ENCODE assay signal across 32 cellular contexts in the genomic region with DNA sequence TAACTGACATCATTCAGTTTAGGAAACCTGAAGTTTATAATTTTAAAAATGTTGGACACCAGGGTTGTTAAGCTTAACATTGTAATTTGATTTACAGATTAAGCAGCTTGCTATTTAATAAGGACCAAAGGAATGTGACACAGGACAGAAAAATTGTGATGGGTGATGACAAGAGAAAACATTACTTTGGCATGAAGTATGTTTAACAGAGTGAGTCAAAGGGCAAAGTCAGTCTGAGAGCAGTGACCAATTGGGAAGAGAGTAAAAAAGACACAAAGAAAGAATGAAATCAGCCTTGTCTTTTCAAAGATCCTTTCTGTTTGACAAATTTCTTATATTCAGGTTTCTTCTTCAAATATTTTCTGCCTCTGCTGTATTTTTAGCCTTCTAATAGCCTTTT.
"Had no signal": no experiment of that assay in that cellular context is flagged by ENCODE, and none has a peak within 500 bp of the region (broad histone marks: within the 10 kb centered on the region; RNA-seq: fewer than 3 reads in every experiment).

No MANE protein-coding gene starts in this region.

- H3K4me3 Mint-ChIP-seq: activated CD4-positive, alpha-beta T cell treated with anti-CD3 and anti-CD28 coated beads, Interleukin-2, amount 10 ng/mL, durations not matched to agents 24 days and 14 days; activated CD8-positive, alpha-beta T cell treated with anti-CD3 and anti-CD28 coated beads for 36 hours; activated naive CD8-positive, alpha-beta T cell treated with anti-CD3 and anti-CD28 coated beads for 36 hours; activated T-cell treated with anti-CD3 and anti-CD28 coated beads, Interleukin-2, amount 50 U/mL, for 72 hours; activated T-helper 17 cell treated with anti-CD3 and anti-CD28 coated beads, Interleukin-2, amount 50 U/mL, for 72 hours; central memory CD8-positive, alpha-beta T cell; T-helper 1 cell treated with Interleukin-12 subunit alpha and Interleukin-12 subunit beta and Interleukin-4 antibody, amounts not matched to agents 30 μg/mL and 1 μg/mL, for 36 hours; T-helper 2 cell treated with Interferon-gamma antibody and Interleukin-4, amounts not matched to agents 5 μg/mL and 100 μg/mL, for 36 hours had no signal

- H3K36me3 Mint-ChIP-seq: activated naive CD8-positive, alpha-beta T cell treated with anti-CD3 and anti-CD28 coated beads for 36 hours had no signal

- H3K27ac Mint-ChIP-seq: activated CD4-positive, alpha-beta T cell treated with anti-CD3 and anti-CD28 coated beads, Interleukin-2, amount 10 ng/mL, durations not matched to agents 24 days and 14 days; activated CD8-positive, alpha-beta T cell treated with anti-CD3 and anti-CD28 coated beads for 36 hours; activated naive CD8-positive, alpha-beta T cell treated with anti-CD3 and anti-CD28 coated beads for 36 hours; activated T-cell treated with anti-CD3 and anti-CD28 coated beads, Interleukin-2, amount 50 U/mL, for 72 hours; activated T-helper 17 cell treated with anti-CD3 and anti-CD28 coated beads, Interleukin-2, amount 50 U/mL, for 72 hours; T-helper 1 cell treated with Interleukin-12 subunit alpha and Interleukin-12 subunit beta and Interleukin-4 antibody, amounts not matched to agents 30 μg/mL and 1 μg/mL, for 36 hours; T-helper 2 cell treated with Interferon-gamma antibody and Interleukin-4, amounts not matched to agents 5 μg/mL and 100 μg/mL, for 36 hours had no signal

- H3K27ac ChIP-seq: cardiac muscle cell, Peyer's patch, RWPE1 had no signal

- H3K27me3 Mint-ChIP-seq: activated CD4-positive, alpha-beta T cell treated with anti-CD3 and anti-CD28 coated beads, Interleukin-2, amount 10 ng/mL, durations not matched to agents 24 days and 14 days; activated CD8-positive, alpha-beta T cell treated with anti-CD3 and anti-CD28 coated beads for 36 hours; activated naive CD8-positive, alpha-beta T cell treated with anti-CD3 and anti-CD28 coated beads for 36 hours; activated T-helper 17 cell treated with anti-CD3 and anti-CD28 coated beads, Interleukin-2, amount 50 U/mL, for 72 hours; central memory CD8-positive, alpha-beta T cell had no signal

- H3K4me3 ChIP-seq: cardiac muscle cell, MG63, Peyer's patch had no signal

- H3K9me3 ChIP-seq: MG63, Peyer's patch had no signal

- H3K36me3 ChIP-seq: cardiac muscle cell, MG63, Peyer's patch had no signal

- ATAC-seq: activated CD8-positive, alpha-beta T cell treated with anti-CD3 and anti-CD28 coated beads for 36 hours; activated T-cell treated with anti-CD3 and anti-CD28 coated beads, Interleukin-2, amount 50 U/mL, for 72 hours; activated T-helper 17 cell treated with anti-CD3 and anti-CD28 coated beads, Interleukin-2, amount 50 U/mL, for 72 hours; Right ventricle myocardium inferior had no signal

- H3K4me1 Mint-ChIP-seq: activated CD4-positive, alpha-beta T cell treated with anti-CD3 and anti-CD28 coated beads, Interleukin-2, amount 10 ng/mL, durations not matched to agents 24 days and 14 days; activated naive CD8-positive, alpha-beta T cell treated with anti-CD3 and anti-CD28 coated beads for 36 hours; activated T-helper 17 cell treated with anti-CD3 and anti-CD28 coated beads, Interleukin-2, amount 50 U/mL, for 72 hours; central memory CD8-positive, alpha-beta T cell had no signal

- FAIRE-seq: TTC549 had no signal

- H3K27me3 ChIP-seq: cardiac muscle cell, MG63, Peyer's patch had no signal

- H3K4me1 ChIP-seq: Peyer's patch had no signal

- DNase-seq: activated CD4-positive, alpha-beta T cell treated with anti-CD3 and anti-CD28 coated beads, Interleukin-2, amount 10 ng/mL, durations not matched to agents 24 days and 14 days; activated CD4-positive, alpha-beta T cell treated with anti-CD3 and anti-CD28 coated beads, Interleukin-2, amount 50 U/mL, for 4 hours; activated CD8-positive, alpha-beta T cell treated with anti-CD3 and anti-CD28 coated beads for 36 hours; activated effector memory CD4-positive, alpha-beta T cell treated with anti-CD3 and anti-CD28 coated beads, Interleukin-2, amount 50 U/mL, for 16 hours; activated naive CD4-positive, alpha-beta T cell; activated naive CD4-positive, alpha-beta T cell treated with anti-CD3 and anti-CD28 coated beads, Interleukin-2, amount 50 U/mL, for 16 hours; activated naive CD8-positive, alpha-beta T cell treated with anti-CD3 and anti-CD28 coated beads for 36 hours; activated T-cell treated with anti-CD3 and anti-CD28 coated beads, Interleukin-2, amount 50 U/mL, for 1 hour; activated T-cell treated with anti-CD3 and anti-CD28 coated beads, Interleukin-2, amount 50 U/mL, for 72 hours; amniotic stem cell; aorta; Kasumi-1; MG63; NCI-H1048; NCI-H1105 treated with DMSO at 0.1 percent for 48 hours; NCI-H1436; NCI-H1694; NCI-H1930; NCI-H2081 treated with DMSO at 0.1 percent for 48 hours; NCI-H345; NCI-H510A; NCI-H526 treated with DMSO at 0.1 percent for 48 hours; Peyer's patch; SIG-M5 had no signal
